8 cellular contexts compared by ENCODE assay signal in genomic region chr19:30719991-30720329, GRCh38.
DNase-seq lines count a peak whose midpoint lies in the region; ATAC-seq and TF ChIP-seq lines count a peak whose summit lies in the region.

No MANE protein-coding gene starts in this region.

- TF ChIP-seq CTCF in CD14-positive monocyte (IDR thresholded peaks at IDR 0.05) (no peak), fibroblast of villous mesenchyme (IDR thresholded peaks at IDR 0.05; ENCODE audit: insufficient read depth, low read depth, low read length) (no peak), omental fat pad (IDR thresholded peaks at IDR 0.05) (no peak)

- H3K27ac Mint-ChIP-seq in CD14-positive monocyte = no peak overlapping the region

- peak; percentile 38 for ATAC-seq in omental fat pad (ENCODE audit: low FRiP score)
- ATAC-seq in HG02870 (IDR thresholded peaks at IDR 0.05; ENCODE audit: unreplicated experiment) = no peak

- H3K4me1 Mint-ChIP-seq in CD14-positive monocyte = peaks cover 14% of the 10 kb centered on the region

- no peaks in the 10 kb centered on the region for H3K27me3 ChIP-seq in SJCRH30

- peaks cover 0 to 2% (median 0%) of the 10 kb centered on the region in 7 donors for H3K9me3 Mint-ChIP-seq in CD14-positive monocyte

- peak overlapping the region; percentile 78 to 88 for H3K4me3 Mint-ChIP-seq in CD14-positive monocyte

- intact Hi-C loops in CD14-positive monocyte (cut with micrococcal nuclease) = no loop called here

- peak overlapping the region; percentile 90 for H3K27ac ChIP-seq in SJCRH30

- no peaks in the 10 kb centered on the region for H3K9me3 ChIP-seq in SJCRH30 (replicated peaks)

- no peaks in the 10 kb centered on the region for H3K36me3 Mint-ChIP-seq in CD14-positive monocyte

- H3K27me3 Mint-ChIP-seq in CD14-positive monocyte (ENCODE audit: low read depth in 3 of 3) = peaks cover 0 to 15% (median 11%) of the 10 kb centered on the region in 3 donors

- DNase-seq in CD14-positive monocyte (ENCODE audit: low spot score) = no peak
- DNase-seq in SJCRH30 = peak; percentile 59 to 71
- DNase-seq in fibroblast of villous mesenchyme (ENCODE audit: low read depth) = no peak
- no peak for DNase-seq in omental fat pad (ENCODE audit: low spot score)
- no peak for DNase-seq in activated gamma-delta T cell treated with Interleukin-2 at 50 U/mL for 16 hours
- no peak for DNase-seq in OCI-M1 (lab: John Stamatoyannopoulos, UW)
- DNase-seq in NCI-H1417 treated with DMSO at 0.1 percent for 48 hours (lab: John Stamatoyannopoulos, UW) = no peak

- peak overlapping the region; percentile 60 for H3K4me3 ChIP-seq in SJCRH30
- H3K4me3 ChIP-seq in fibroblast of villous mesenchyme (ENCODE audit: low read depth, low read length) = peak overlapping the region; percentile 60

- H3K4me1 ChIP-seq in SJCRH30 = peaks cover 30% of the 10 kb centered on the region

- H3K36me3 ChIP-seq in SJCRH30 = no peaks in the 10 kb centered on the region

Comparison
In these comparisons a context has a peak if more than half of its experiments do, and no peak if none do; other contexts are left out.
1. DNase-seq: peak in SJCRH30 (2 of 2); none in CD14-positive monocyte (single experiment), fibroblast of villous mesenchyme (single experiment), omental fat pad (single experiment), activated gamma-delta T cell treated with Interleukin-2 at 50 U/mL for 16 hours (single experiment), OCI-M1 (single experiment) and NCI-H1417 treated with DMSO at 0.1 percent for 48 hours (single experiment).